9 cellular contexts compared by ENCODE assay signal in the genomic region with DNA sequence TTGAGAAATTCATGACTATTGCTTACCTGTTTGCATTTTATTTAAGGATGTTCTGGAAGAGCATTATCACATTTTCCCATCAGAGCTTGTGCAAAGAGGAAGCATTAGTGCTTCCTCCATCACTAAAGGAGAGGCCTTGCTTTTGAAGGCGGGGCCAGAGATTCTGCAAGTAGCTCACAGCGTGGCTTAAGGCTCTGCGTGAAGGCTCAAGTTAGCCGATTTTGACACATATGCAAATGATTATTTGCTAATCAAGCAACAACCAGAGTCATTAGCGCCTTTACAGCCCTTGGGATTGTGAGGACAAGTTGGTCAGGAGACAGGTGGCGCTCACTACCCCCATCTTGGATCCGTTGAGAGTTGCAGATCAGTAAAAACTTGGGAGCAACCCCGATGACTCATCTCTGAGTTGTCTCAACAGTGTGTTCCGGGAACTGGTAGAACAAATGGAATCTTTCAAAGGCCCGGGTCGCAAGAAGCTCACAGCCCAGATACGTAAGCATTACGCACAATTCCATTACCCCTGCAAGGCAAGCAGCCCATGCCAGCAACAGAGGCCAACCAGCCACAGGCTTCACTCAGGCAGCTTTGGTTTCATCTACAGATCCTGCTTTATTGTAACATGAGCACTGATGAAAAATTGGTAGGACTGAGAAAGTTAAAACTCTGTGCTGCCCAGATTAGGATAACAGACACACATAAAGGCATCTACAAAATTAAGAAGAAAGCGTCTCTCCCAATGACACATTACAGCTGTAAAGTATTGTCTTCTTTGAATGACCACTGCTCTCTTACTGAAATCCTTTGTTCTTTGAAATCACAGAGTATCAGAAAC. TPM values are rescaled to one million over a fixed set of nuclear protein-coding genes. Genes with fewer than 3 reads are reported as not detected.
DNase-seq lines count a peak whose midpoint lies in the region; ATAC-seq, FAIRE-seq and TF ChIP-seq lines count a peak whose summit lies in the region.
"Had no signal": no experiment of that assay in that cellular context is flagged by ENCODE, and none has a peak within 500 bp of the region (broad histone marks: within the 10 kb centered on the region; RNA-seq: fewer than 3 reads in every experiment).

No MANE protein-coding gene starts in this region.

- peak; percentile 30; the same call in 1 of the 2 replicates for TF ChIP-seq CTCF in HEK293 (tag by site-specific recombination; IDR thresholded peaks at IDR 0.05)

- H3K9me3 ChIP-seq in HEK293 (ENCODE audit: control insufficient read depth, insufficient read depth, low read depth, low read length), result no peaks in the 10 kb centered on the region

- no peak overlapping the region for H3K4me3 ChIP-seq in HEK293 (ENCODE audit: low read depth, low read length)

- CTCF ChIA-PET in HEK293 (lab: Yijun Ruan, JAX), result interaction anchor here (0.6 to 1.3 kb wide), 8 partner anchors 14 to 244 kb away, joined by 3 to 5 read pairs (median 4); no protein-coding TSS in a partner anchor

- no peaks in the 10 kb centered on the region for H3K9me3 Mint-ChIP-seq in effector memory CD8-positive, alpha-beta T cell

- TF ChIP-seq POLR2A in GM12892 (IDR thresholded peaks at IDR 0.05; ENCODE audit: low read depth, low read length), result no peak

- peak overlapping the region in 1 of 2 donors; percentile 38 for H3K27ac Mint-ChIP-seq in effector memory CD8-positive, alpha-beta T cell

- H3K4me1 ChIP-seq in HEK293 (ENCODE audit: control insufficient read depth, insufficient read depth, low read length), result no peaks in the 10 kb centered on the region

- intact Hi-C loops in left cardiac atrium (cut with DNase I), result loop anchor here in 1 of 2 donors (10.0 kb wide), 2 partner anchors 132 to 162 kb away; no protein-coding TSS in a partner anchor
- intact Hi-C loops in posterior vena cava (cut with DNase I), result loop anchor here in 1 of 2 donors (5.0 kb wide), 1 partner anchor 35 kb away; a partner anchor contains a TSS

- H3K27ac ChIP-seq in HEK293 (ENCODE audit: extremely low read depth, low read depth, low read length), result no peak overlapping the region; the same call in 1 of the 2 replicates
- H3K27ac ChIP-seq: KMS-11 had no signal

- no peak for FAIRE-seq in GM12892 (lab: Jason Lieb, UNC)

- no peak overlapping the region for H3K4me3 Mint-ChIP-seq in effector memory CD8-positive, alpha-beta T cell

- H3K27me3 Mint-ChIP-seq in effector memory CD8-positive, alpha-beta T cell, result peaks cover 0 to 4% of the 10 kb centered on the region in 2 donors

- H3K4me1 Mint-ChIP-seq in effector memory CD8-positive, alpha-beta T cell (ENCODE audit: low read depth in 2 of 2), result no peaks in the 10 kb centered on the region

- POLR2A ChIA-PET in HEK293 (lab: Yijun Ruan, JAX), result interaction anchor here (0.7 to 1.1 kb wide), 2 partner anchors 11 to 169 kb away, joined by 3 read pairs; no protein-coding TSS in a partner anchor

- DNase-seq in amniotic epithelial cell (ENCODE audit: low read depth) (peak; percentile 99), left cardiac atrium (peak; percentile 83), posterior vena cava (ENCODE audit: low spot score) (peak; percentile 95), NCI-H1436 treated with DMSO at 0.1 percent for 48 hours (lab: John Stamatoyannopoulos, UW) (no peak), GM12892 (ENCODE audit: insufficient read length) (no peak)
- no peak for DNase-seq in effector memory CD8-positive, alpha-beta T cell

- ATAC-seq in left cardiac atrium (peak; percentile 91 to 98), HG02938 (IDR thresholded peaks at IDR 0.05; ENCODE audit: unreplicated experiment) (no peak)
- no peak for ATAC-seq in effector memory CD8-positive, alpha-beta T cell (replicated peaks)

- peaks cover 7% of the 10 kb centered on the region for H3K36me3 Mint-ChIP-seq in effector memory CD8-positive, alpha-beta T cell (ENCODE audit: insufficient read depth)

- H3K36me3 ChIP-seq in HEK293 (ENCODE audit: control insufficient read depth in 2 of 2, insufficient read depth in 1 of 2, low read length in 2 of 2), result no peaks in the 10 kb centered on the region

TF ChIP-seq in HEK293, 187 proteins besides CTCF, POLR2A, EP300 and RAD21 (continues in another document):
- TF ChIP-seq ZNF654 (tag by site-specific recombination; IDR thresholded peaks at IDR 0.05; ENCODE audit: low read depth) (no peak), ZFP69B (tag by site-specific recombination; IDR thresholded peaks at IDR 0.05) (peak; percentile 62; the same call in 1 of the 2 replicates), EGR2 (tag by site-specific recombination; IDR thresholded peaks at IDR 0.05; ENCODE audit: low read depth) (no peak), HOXA7 (CRISPR knock-in tag; IDR thresholded peaks at IDR 0.05; ENCODE audit: borderline replicate concordance) (no peak), ZSCAN16 (tag by site-specific recombination; IDR thresholded peaks at IDR 0.05) (no peak), ZNF555 (tag by site-specific recombination; conservative IDR thresholded peaks at IDR 0.05) (no peak), ZNF529 (tag by site-specific recombination; IDR thresholded peaks at IDR 0.05; ENCODE audit: insufficient replicate concordance) (no peak), ZNF600 (tag by site-specific recombination; IDR thresholded peaks at IDR 0.05) (peak; percentile 51), ZBTB20 (tag by site-specific recombination; IDR thresholded peaks at IDR 0.05) (peak; percentile 55), ZNF629 (tag by site-specific recombination; IDR thresholded peaks at IDR 0.05) (no peak; the same call in 1 of the 2 replicates), ZNF174 (tag by site-specific recombination; IDR thresholded peaks at IDR 0.05) (no peak), ZNF621 (tag by site-specific recombination; IDR thresholded peaks at IDR 0.05) (no peak), GLI2 (tag by site-specific recombination; IDR thresholded peaks at IDR 0.05; ENCODE audit: borderline replicate concordance, low read depth) (no peak)
- TF ChIP-seq, protein P1, sequence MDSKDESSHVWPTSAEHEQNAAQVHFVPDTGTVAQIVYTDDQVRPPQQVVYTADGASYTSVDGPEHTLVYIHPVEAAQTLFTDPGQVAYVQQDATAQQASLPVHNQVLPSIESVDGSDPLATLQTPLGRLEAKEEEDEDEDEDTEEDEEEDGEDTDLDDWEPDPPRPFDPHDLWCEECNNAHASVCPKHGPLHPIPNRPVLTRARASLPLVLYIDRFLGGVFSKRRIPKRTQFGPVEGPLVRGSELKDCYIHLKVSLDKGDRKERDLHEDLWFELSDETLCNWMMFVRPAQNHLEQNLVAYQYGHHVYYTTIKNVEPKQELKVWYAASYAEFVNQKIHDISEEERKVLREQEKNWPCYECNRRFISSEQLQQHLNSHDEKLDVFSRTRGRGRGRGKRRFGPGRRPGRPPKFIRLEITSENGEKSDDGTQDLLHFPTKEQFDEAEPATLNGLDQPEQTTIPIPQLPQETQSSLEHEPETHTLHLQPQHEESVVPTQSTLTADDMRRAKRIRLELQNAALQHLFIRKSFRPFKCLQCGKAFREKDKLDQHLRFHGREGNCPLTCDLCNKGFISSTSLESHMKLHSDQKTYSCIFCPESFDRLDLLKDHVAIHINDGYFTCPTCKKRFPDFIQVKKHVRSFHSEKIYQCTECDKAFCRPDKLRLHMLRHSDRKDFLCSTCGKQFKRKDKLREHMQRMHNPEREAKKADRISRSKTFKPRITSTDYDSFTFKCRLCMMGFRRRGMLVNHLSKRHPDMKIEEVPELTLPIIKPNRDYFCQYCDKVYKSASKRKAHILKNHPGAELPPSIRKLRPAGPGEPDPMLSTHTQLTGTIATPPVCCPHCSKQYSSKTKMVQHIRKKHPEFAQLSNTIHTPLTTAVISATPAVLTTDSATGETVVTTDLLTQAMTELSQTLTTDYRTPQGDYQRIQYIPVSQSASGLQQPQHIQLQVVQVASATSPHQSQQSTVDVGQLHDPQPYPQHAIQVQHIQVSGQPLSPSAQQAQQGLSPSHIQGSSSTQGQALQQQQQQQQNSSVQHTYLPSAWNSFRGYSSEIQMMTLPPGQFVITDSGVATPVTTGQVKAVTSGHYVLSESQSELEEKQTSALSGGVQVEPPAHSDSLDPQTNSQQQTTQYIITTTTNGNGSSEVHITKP (tag by site-specific recombination; IDR thresholded peaks at IDR 0.05), result peak; percentile 57
- TF ChIP-seq, protein P2, sequence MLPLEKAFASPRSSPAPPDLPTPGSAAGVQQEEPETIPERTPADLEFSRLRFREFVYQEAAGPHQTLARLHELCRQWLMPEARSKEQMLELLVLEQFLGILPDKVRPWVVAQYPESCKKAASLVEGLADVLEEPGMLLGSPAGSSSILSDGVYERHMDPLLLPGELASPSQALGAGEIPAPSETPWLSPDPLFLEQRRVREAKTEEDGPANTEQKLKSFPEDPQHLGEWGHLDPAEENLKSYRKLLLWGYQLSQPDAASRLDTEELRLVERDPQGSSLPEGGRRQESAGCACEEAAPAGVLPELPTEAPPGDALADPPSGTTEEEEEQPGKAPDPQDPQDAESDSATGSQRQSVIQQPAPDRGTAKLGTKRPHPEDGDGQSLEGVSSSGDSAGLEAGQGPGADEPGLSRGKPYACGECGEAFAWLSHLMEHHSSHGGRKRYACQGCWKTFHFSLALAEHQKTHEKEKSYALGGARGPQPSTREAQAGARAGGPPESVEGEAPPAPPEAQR (tag by site-specific recombination; IDR thresholded peaks at IDR 0.05), result no peak
- TF ChIP-seq, protein P3, sequence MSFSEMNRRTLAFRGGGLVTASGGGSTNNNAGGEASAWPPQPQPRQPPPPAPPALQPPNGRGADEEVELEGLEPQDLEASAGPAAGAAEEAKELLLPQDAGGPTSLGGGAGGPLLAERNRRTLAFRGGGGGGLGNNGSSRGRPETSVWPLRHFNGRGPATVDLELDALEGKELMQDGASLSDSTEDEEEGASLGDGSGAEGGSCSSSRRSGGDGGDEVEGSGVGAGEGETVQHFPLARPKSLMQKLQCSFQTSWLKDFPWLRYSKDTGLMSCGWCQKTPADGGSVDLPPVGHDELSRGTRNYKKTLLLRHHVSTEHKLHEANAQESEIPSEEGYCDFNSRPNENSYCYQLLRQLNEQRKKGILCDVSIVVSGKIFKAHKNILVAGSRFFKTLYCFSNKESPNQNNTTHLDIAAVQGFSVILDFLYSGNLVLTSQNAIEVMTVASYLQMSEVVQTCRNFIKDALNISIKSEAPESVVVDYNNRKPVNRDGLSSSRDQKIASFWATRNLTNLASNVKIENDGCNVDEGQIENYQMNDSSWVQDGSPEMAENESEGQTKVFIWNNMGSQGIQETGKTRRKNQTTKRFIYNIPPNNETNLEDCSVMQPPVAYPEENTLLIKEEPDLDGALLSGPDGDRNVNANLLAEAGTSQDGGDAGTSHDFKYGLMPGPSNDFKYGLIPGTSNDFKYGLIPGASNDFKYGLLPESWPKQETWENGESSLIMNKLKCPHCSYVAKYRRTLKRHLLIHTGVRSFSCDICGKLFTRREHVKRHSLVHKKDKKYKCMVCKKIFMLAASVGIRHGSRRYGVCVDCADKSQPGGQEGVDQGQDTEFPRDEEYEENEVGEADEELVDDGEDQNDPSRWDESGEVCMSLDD (tag by site-specific recombination; IDR thresholded peaks at IDR 0.05), result no peak

RNA-seq across cellular contexts. Expression of a gene that starts 34.9 kb away (rescaled TPM):
- 10 to 100 TPM; 14.9 to 15.5 TPM for total RNA-seq in left cardiac atrium
- total RNA-seq in posterior vena cava, result 10 to 100 TPM; 25.4 to 25.7 TPM
- 26.3 TPM for polyA plus RNA-seq in GM12892 (2012; ENCODE audit: missing spikeins)

RNA-seq across cellular contexts. Expression of a gene that starts 42.6 kb away (rescaled TPM):
- 10 to 100 TPM; 15.9 to 20.9 TPM for total RNA-seq in left cardiac atrium
- total RNA-seq in posterior vena cava, result 10 to 100 TPM; 22.4 to 30.9 TPM
- polyA plus RNA-seq in GM12892 (2012; ENCODE audit: missing spikeins), result 38.3 TPM

Comparison
In these comparisons a context has a peak if more than half of its experiments do, and no peak if none do; other contexts are left out.
1. DNase-seq: peak in amniotic epithelial cell (single experiment), left cardiac atrium (single experiment) and posterior vena cava (single experiment); none in effector memory CD8-positive, alpha-beta T cell (0 of 3), NCI-H1436 treated with DMSO at 0.1 percent for 48 hours (single experiment) and GM12892 (single experiment).
2. ATAC-seq: peak in left cardiac atrium (2 of 2); none in effector memory CD8-positive, alpha-beta T cell (single experiment) and HG02938 (single experiment).